In genomic region chr11:16945671-16946469, GRCh38 we compare ENCODE assay signal across 1 cellular context.
A peak's percentile ranks its signal among the peaks of the same experiment; 100 is the strongest.
TF ChIP-seq lines count a peak whose summit lies in the region.

No MANE protein-coding gene starts in this region.

TF ChIP-seq in HepG2, 621 proteins besides CTCF, POLR2A, EP300 and RAD21 (continued from another document and continues in another):
- TF ChIP-seq KIAA2018 (CRISPR knock-in tag; IDR thresholded peaks at IDR 0.05; ENCODE audit: borderline replicate concordance), result no peak
- no peak for TF ChIP-seq FIP1L1 (IDR thresholded peaks at IDR 0.05; ENCODE audit: borderline replicate concordance, insufficient read depth, low read depth, low read length)
- peak; percentile 57; the same call in 1 of the 2 replicates for TF ChIP-seq ZNF580 (CRISPR knock-in tag; IDR thresholded peaks at IDR 0.05; ENCODE audit: borderline replicate concordance, low read depth)
- TF ChIP-seq KLF13 (CRISPR knock-in tag; IDR thresholded peaks at IDR 0.05), result no peak
- TF ChIP-seq HNRNPH1 (optimal IDR thresholded peaks at IDR 0.05; ENCODE audit: low read depth, low read length), result no peak
- TF ChIP-seq ZNF264 (CRISPR knock-in tag; IDR thresholded peaks at IDR 0.05), result no peak
- peak; percentile 47; the same call in 1 of the 2 replicates for TF ChIP-seq PITX1 (CRISPR knock-in tag; IDR thresholded peaks at IDR 0.05)
- no peak for TF ChIP-seq DDIT3 (CRISPR knock-in tag; IDR thresholded peaks at IDR 0.05)
- TF ChIP-seq MED13 (CRISPR knock-in tag; IDR thresholded peaks at IDR 0.05), result no peak
- TF ChIP-seq BATF2 (CRISPR knock-in tag; IDR thresholded peaks at IDR 0.05), result no peak
- TF ChIP-seq ZNF761 (CRISPR knock-in tag; conservative IDR thresholded peaks at IDR 0.05), result 0 out of 2 replicates have a peak, but pooled peaks have one; percentile 30
- peak; percentile 99 for TF ChIP-seq STAG1 (CRISPR knock-in tag; IDR thresholded peaks at IDR 0.05)
- TF ChIP-seq FOXP4 (CRISPR knock-in tag; IDR thresholded peaks at IDR 0.05), result no peak
- no peak for TF ChIP-seq KDM3A (CRISPR knock-in tag; IDR thresholded peaks at IDR 0.05; ENCODE audit: low read depth)
- no peak for TF ChIP-seq PBX2 (CRISPR knock-in tag; IDR thresholded peaks at IDR 0.05)
- TF ChIP-seq ZBTB25 (CRISPR knock-in tag; IDR thresholded peaks at IDR 0.05), result 0 out of 2 replicates have a peak, but pooled peaks have one; percentile 49
- no peak for TF ChIP-seq RFXANK (CRISPR knock-in tag; IDR thresholded peaks at IDR 0.05)
- no peak for TF ChIP-seq WIZ (CRISPR knock-in tag; IDR thresholded peaks at IDR 0.05)
- TF ChIP-seq SPEN (CRISPR knock-in tag; IDR thresholded peaks at IDR 0.05; ENCODE audit: low read depth), result peak; percentile 28; the same call in 1 of the 2 replicates
- no peak for TF ChIP-seq DPF2 (CRISPR knock-in tag; IDR thresholded peaks at IDR 0.05; ENCODE audit: borderline replicate concordance, low read depth)
- TF ChIP-seq KDM2A (CRISPR knock-in tag; IDR thresholded peaks at IDR 0.05; ENCODE audit: borderline replicate concordance, low read depth), result peak; percentile 49; the same call in 1 of the 2 replicates
- no peak for TF ChIP-seq ZNF30 (CRISPR knock-in tag; IDR thresholded peaks at IDR 0.05)
- TF ChIP-seq ZNF703 (CRISPR knock-in tag; IDR thresholded peaks at IDR 0.05; ENCODE audit: borderline replicate concordance), result no peak
- TF ChIP-seq ZSCAN22 (CRISPR knock-in tag; IDR thresholded peaks at IDR 0.05), result no peak
- TF ChIP-seq SMAD1 (CRISPR knock-in tag; IDR thresholded peaks at IDR 0.05; ENCODE audit: borderline replicate concordance, low read depth), result peak; percentile 34; the same call in 1 of the 2 replicates
- TF ChIP-seq SMARCC2 (IDR thresholded peaks at IDR 0.05), result no peak
- no peak for TF ChIP-seq SRF (IDR thresholded peaks at IDR 0.05; ENCODE audit: low read depth, low read length)
- TF ChIP-seq TBX2 (CRISPR knock-in tag; IDR thresholded peaks at IDR 0.05; ENCODE audit: borderline replicate concordance), result no peak
- TF ChIP-seq ZNF687 (CRISPR knock-in tag; IDR thresholded peaks at IDR 0.05), result peak; percentile 40
- peak; percentile 65 for TF ChIP-seq ELF3 (CRISPR knock-in tag; IDR thresholded peaks at IDR 0.05)
- TF ChIP-seq GATA4 (IDR thresholded peaks at IDR 0.05; ENCODE audit: borderline replicate concordance, low read depth), result no peak
- no peak for TF ChIP-seq ZNF629 (CRISPR knock-in tag; conservative IDR thresholded peaks at IDR 0.05)
- no peak for TF ChIP-seq ZFYVE20 (CRISPR knock-in tag; IDR thresholded peaks at IDR 0.05; ENCODE audit: borderline replicate concordance, low read depth)
- TF ChIP-seq ARID5B (CRISPR knock-in tag; IDR thresholded peaks at IDR 0.05), result 0 out of 2 replicates have a peak, but pooled peaks have one; percentile 29
- peak; percentile 94 for TF ChIP-seq SMC3 (IDR thresholded peaks at IDR 0.05; ENCODE audit: low read length)
- TF ChIP-seq ZBTB38 (CRISPR knock-in tag; IDR thresholded peaks at IDR 0.05), result 0 out of 2 replicates have a peak, but pooled peaks have one; percentile 46
- TF ChIP-seq XRCC5 (optimal IDR thresholded peaks at IDR 0.05; ENCODE audit: low read length), result peak; percentile 50
- TF ChIP-seq KLF6 (CRISPR knock-in tag; IDR thresholded peaks at IDR 0.05), result 0 out of 2 replicates have a peak, but pooled peaks have one; percentile 25
- TF ChIP-seq ATRX (CRISPR knock-in tag; IDR thresholded peaks at IDR 0.05; ENCODE audit: borderline replicate concordance), result no peak
